ENCODE assay signal across 18 cellular contexts in the genomic region with DNA sequence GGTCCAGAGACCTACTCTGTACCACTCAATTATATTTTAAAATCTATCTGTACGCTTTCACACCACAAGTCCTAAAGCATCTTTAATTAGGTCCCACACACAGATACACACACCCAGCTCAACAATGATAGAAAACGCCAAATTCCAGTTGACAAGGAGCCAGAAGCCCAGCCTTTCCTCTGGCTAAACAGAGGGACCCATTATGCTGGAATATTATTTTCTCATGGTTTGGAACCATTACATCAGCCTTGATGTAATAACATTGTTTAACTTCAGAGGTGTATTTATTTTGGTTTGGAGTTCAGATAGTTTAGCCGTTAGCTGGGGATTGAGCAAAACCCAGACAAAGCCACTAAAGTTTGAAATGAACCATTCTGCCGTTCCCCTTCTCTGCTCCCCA. TPM values are rescaled to one million over a fixed set of nuclear protein-coding genes. Genes with fewer than 3 reads are reported as not detected.
DNase-seq lines count a peak whose midpoint lies in the region; ATAC-seq, FAIRE-seq and TF ChIP-seq lines count a peak whose summit lies in the region.
"Had no signal": no experiment of that assay in that cellular context is flagged by ENCODE, and none has a peak within 500 bp of the region (broad histone marks: within the 10 kb centered on the region; RNA-seq: fewer than 3 reads in every experiment).

No MANE protein-coding gene starts in this region.

- peaks cover 11% of the 10 kb centered on the region; the same call in 1 of the 2 replicates for H3F3A ChIP-seq in MM.1S (ENCODE audit: insufficient read depth, low read length)

- 64% methylated on average over 4 of the region's 4 CpGs for WGBS in suprapubic skin

- H3K9me3 ChIP-seq in right atrium auricular region (peaks cover 0 to 3% of the 10 kb centered on the region in 2 donors), MM.1S (replicated peaks; ENCODE audit: insufficient read depth, low read length) (no peaks in the 10 kb centered on the region), suprapubic skin (no peaks in the 10 kb centered on the region), kidney (ENCODE audit: control insufficient read depth in 1 of 2, low read length in 2 of 2) (peaks cover 2 to 4% of the 10 kb centered on the region in 2 donors)
- H3K9me3 ChIP-seq: Caco-2 had no signal

- no peak for TF ChIP-seq EP300 in suprapubic skin (IDR thresholded peaks at IDR 0.05)

- no peak for TF ChIP-seq CTCF in right atrium auricular region (IDR thresholded peaks at IDR 0.05)
- TF ChIP-seq CTCF in MM.1S (IDR thresholded peaks at IDR 0.05; ENCODE audit: low read length): no peak
- no peak for TF ChIP-seq CTCF in suprapubic skin (IDR thresholded peaks at IDR 0.05)
- no peak for TF ChIP-seq CTCF in kidney (IDR thresholded peaks at IDR 0.05; ENCODE audit: borderline replicate concordance, extremely low read depth, insufficient read depth)

- no peaks in the 10 kb centered on the region for H4K20me1 ChIP-seq in MM.1S (ENCODE audit: insufficient read depth, low read length)

- DNase-seq in Right ventricle myocardium superior: no peak
- DNase-seq in right atrium auricular region (ENCODE audit: low spot score): no peak
- no peak for DNase-seq in MM.1S
- DNase-seq in fibroblast of peridontal ligament (ENCODE audit: extremely low read depth): peak; percentile 21
- DNase-seq in sciatic nerve (ENCODE audit: low spot score): no peak
- no peak for DNase-seq in suprapubic skin (ENCODE audit: low spot score in 2 of 2)
- no peak for DNase-seq in kidney
- DNase-seq: 8988T; Caco-2; CD8-positive, alpha-beta T cell; DND-41; GDM1 had no signal

- H2AFZ ChIP-seq in MM.1S (ENCODE audit: low read length): no peak overlapping the region

- peak overlapping the region; percentile 67; the same call in 1 of the 2 replicates for H3K4me2 ChIP-seq in MM.1S (ENCODE audit: low read depth, low read length)

- H3K27me3 ChIP-seq in right atrium auricular region (no peaks in the 10 kb centered on the region), MM.1S (replicated peaks; ENCODE audit: insufficient read depth, low read length) (no peaks in the 10 kb centered on the region), suprapubic skin (peaks cover 3% of the 10 kb centered on the region)

- H3K27ac ChIP-seq in right atrium auricular region (no peak overlapping the region), MM.1S (ENCODE audit: low read length) (no peak overlapping the region), suprapubic skin (no peak overlapping the region), kidney (ENCODE audit: low read depth in 2 of 2, low read length in 2 of 2) (no peak overlapping the region)
- H3K27ac ChIP-seq: C4-2B had no signal

- no peaks in the 10 kb centered on the region for H3K4me1 ChIP-seq in right atrium auricular region
- H3K4me1 ChIP-seq in MM.1S (ENCODE audit: low read length): peaks cover 20% of the 10 kb centered on the region
- H3K4me1 ChIP-seq in suprapubic skin: peaks cover 9% of the 10 kb centered on the region
- H3K4me1 ChIP-seq in kidney (ENCODE audit: control insufficient read depth in 1 of 2, insufficient read depth in 1 of 2, low read depth in 1 of 2, low read length in 2 of 2): no peaks in the 10 kb centered on the region
- H3K4me1 ChIP-seq: Caco-2 had no signal

- H3K4me3 ChIP-seq in right atrium auricular region: no peak overlapping the region
- H3K4me3 ChIP-seq in MM.1S (ENCODE audit: low read length): no peak overlapping the region
- no peak overlapping the region for H3K4me3 ChIP-seq in suprapubic skin
- no peak overlapping the region for H3K4me3 ChIP-seq in kidney (ENCODE audit: low read length in 2 of 2)

- no peaks in the 10 kb centered on the region for H3K9me2 ChIP-seq in MM.1S (replicated peaks; ENCODE audit: insufficient read depth, low read length)

- TF ChIP-seq POLR2A in suprapubic skin (IDR thresholded peaks at IDR 0.05): no peak

- H3K79me2 ChIP-seq in MM.1S (ENCODE audit: low read length): no peaks in the 10 kb centered on the region

- no peak for FAIRE-seq in kidney (lab: Jason Lieb, UNC)
- FAIRE-seq: GM19239, H54, HTR-8/SVneo had no signal

- peak; percentile 53 for ATAC-seq in Right ventricle myocardium superior (ENCODE audit: poor library complexity)
- ATAC-seq in sciatic nerve: peak; percentile 85
- ATAC-seq in GM19467 (IDR thresholded peaks at IDR 0.05; ENCODE audit: unreplicated experiment): no peak
- ATAC-seq: CD8-positive, alpha-beta T cell; HCT116 had no signal

- no peak overlapping the region for H3K9ac ChIP-seq in MM.1S (ENCODE audit: low read length)
- no peak overlapping the region for H3K9ac ChIP-seq in kidney (ENCODE audit: low read length in 2 of 2)

- intact Hi-C loops in Right ventricle myocardium superior (cut with DNase I): no loop called here
- intact Hi-C loops in sciatic nerve (cut with DNase I): no loop called here
- intact Hi-C loops in kidney (cut with DNase I): no loop called here

- H3K36me3 ChIP-seq in right atrium auricular region (no peaks in the 10 kb centered on the region), MM.1S (replicated peaks; ENCODE audit: insufficient read depth, low read length) (no peaks in the 10 kb centered on the region), suprapubic skin (no peaks in the 10 kb centered on the region), kidney (ENCODE audit: control insufficient read depth in 1 of 2, insufficient read depth in 2 of 2, low read length in 2 of 2) (no peaks in the 10 kb centered on the region)

RNA-seq across cellular contexts. Expression of a gene that starts 14.0 kb away (rescaled TPM):
- total RNA-seq in Right ventricle myocardium superior: 8.2 TPM
- total RNA-seq in right atrium auricular region: 1 to 10 TPM in 1 of 2 donors, under 1 TPM in 1; 0.74 to 5.9 TPM
- total RNA-seq in sciatic nerve: 37.4 TPM
- 10 to 100 TPM; 12.1 to 26.1 (median 18.2) TPM for total RNA-seq in suprapubic skin
- total RNA-seq in kidney: 3.7 TPM
- polyA plus RNA-seq in kidney (ENCODE audit: insufficient read depth, low read depth, low replicate concordance): 0.49 TPM
- total RNA-seq: CD8-positive, alpha-beta T cell had no signal
